12 cellular contexts compared by ENCODE assay signal in the genomic region with DNA sequence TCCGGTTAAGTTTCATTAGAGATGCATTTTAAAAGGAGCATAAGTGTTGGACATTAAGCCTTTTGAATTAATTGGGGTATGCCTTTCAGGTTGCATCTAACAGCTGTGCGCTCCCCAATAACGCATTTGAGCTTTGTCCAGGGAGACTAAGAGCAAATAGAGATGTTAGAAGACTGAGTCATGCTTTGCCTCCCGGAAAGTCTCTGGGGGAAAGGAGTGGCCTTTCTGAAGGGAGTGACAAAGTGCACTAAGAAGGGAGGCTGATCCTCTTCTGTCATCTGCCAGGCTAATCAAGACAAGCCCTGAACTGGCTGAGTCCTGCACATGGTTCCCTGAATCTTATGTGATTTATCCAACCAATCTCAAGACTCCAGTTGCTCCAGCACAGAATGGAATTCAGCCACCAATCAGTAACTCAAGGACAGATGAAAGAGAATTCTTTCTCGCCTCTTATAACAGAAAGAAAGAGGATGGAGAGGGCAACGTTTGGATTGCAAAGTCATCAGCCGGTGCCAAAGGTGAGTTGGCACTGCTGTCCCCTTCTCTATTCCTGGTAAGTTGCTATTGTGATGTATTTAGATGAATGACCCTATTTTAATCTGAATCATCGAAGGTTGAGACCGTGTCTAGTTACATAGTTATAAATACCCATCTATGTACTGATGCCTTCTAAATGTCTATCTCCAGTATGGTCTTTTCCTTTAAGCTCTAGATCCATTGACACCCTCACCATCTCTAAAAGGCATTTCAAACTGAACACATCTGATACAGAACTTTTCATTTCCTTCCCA. TPM values are rescaled to one million over a fixed set of nuclear protein-coding genes. Genes with fewer than 3 reads are reported as not detected.
DNase-seq lines count a peak whose midpoint lies in the region; ATAC-seq, FAIRE-seq and TF ChIP-seq lines count a peak whose summit lies in the region.
"Had no signal": no experiment of that assay in that cellular context is flagged by ENCODE, and none has a peak within 500 bp of the region (broad histone marks: within the 10 kb centered on the region; RNA-seq: fewer than 3 reads in every experiment).

No MANE protein-coding gene starts in this region.

- no peaks in the 10 kb centered on the region for H3K27me3 Mint-ChIP-seq in type B pancreatic cell

- peaks cover 46% of the 10 kb centered on the region for H3K36me3 ChIP-seq in mesodermal cell (ENCODE audit: control insufficient read depth, insufficient read depth, low read length)

- peak; percentile 51 for FAIRE-seq in D721Med (lab: Jason Lieb, UNC)

- TF ChIP-seq CTCF in D721Med (IDR thresholded peaks at IDR 0.05; ENCODE audit: insufficient read depth, missing control alignments) (no peak), coronary artery (IDR thresholded peaks at IDR 0.05) (no peak), type B pancreatic cell (conservative IDR thresholded peaks at IDR 0.05) (no peak)

- no peak overlapping the region for H3K4me3 Mint-ChIP-seq in type B pancreatic cell

- H3K9me3 Mint-ChIP-seq in type B pancreatic cell: no peaks in the 10 kb centered on the region
- H3K9me3 Mint-ChIP-seq in activated naive CD4-positive, alpha-beta T cell treated with anti-CD3 and anti-CD28 coated beads, Interleukin-2, amount 50 U/mL, for 72 hours: no peaks in the 10 kb centered on the region

- no peak overlapping the region for H3K27ac Mint-ChIP-seq in type B pancreatic cell
- no peak overlapping the region for H3K27ac Mint-ChIP-seq in activated naive CD4-positive, alpha-beta T cell treated with anti-CD3 and anti-CD28 coated beads, Interleukin-2, amount 50 U/mL, for 72 hours

- DNase-seq in D721Med (ENCODE audit: insufficient read length, low spot score) (peak; percentile 53), NCI-H226 (peak; percentile 12), dedifferentiated amniotic fluid mesenchymal stem cell (ENCODE audit: extremely low spot score) (peak; percentile 47), coronary artery (ENCODE audit: low spot score) (no peak), type B pancreatic cell (ENCODE audit: extremely low spot score, unreplicated experiment) (no peak), UCSD-AML1 (lab: John Stamatoyannopoulos, UW; ENCODE audit: unreplicated experiment) (no peak)
- no peak for DNase-seq in activated naive CD4-positive, alpha-beta T cell treated with anti-CD3 and anti-CD28 coated beads, Interleukin-2, amount 50 U/mL, for 72 hours (ENCODE audit: low spot score in 2 of 2)
- DNase-seq: midbrain; NCI-H146; stimulated activated CD4-positive, alpha-beta T cell treated with anti-CD3 and anti-CD28 coated beads, Interleukin-1b, Interleukin-23, amount 100 ng/mL, for 48 hours had no signal

- H3K4me3 ChIP-seq in mesodermal cell (ENCODE audit: extremely low read depth, insufficient read depth, low read length, poor library complexity, severe bottlenecking) (no peak overlapping the region), coronary artery (no peak overlapping the region)
- H3K4me3 ChIP-seq: SK-N-MC had no signal

- H3K9me3 ChIP-seq in mesodermal cell (ENCODE audit: control insufficient read depth, low read length): no peaks in the 10 kb centered on the region

- WGBS in mesodermal cell (ENCODE audit: insufficient coverage in 2 of 2), 2 experiments: 88 to 92% methylated on average over 8 of the region's 9 CpGs

- no peak for ATAC-seq in activated naive CD4-positive, alpha-beta T cell treated with anti-CD3 and anti-CD28 coated beads, Interleukin-2, amount 50 U/mL, for 72 hours

- H3K4me1 Mint-ChIP-seq in type B pancreatic cell (ENCODE audit: unreplicated experiment): peaks cover 4% of the 10 kb centered on the region

- H3K4me1 ChIP-seq in mesodermal cell (ENCODE audit: control insufficient read depth, insufficient read depth, low read length, poor library complexity, severe bottlenecking): peaks cover 15% of the 10 kb centered on the region

- H3K36me3 Mint-ChIP-seq in type B pancreatic cell: peaks cover 7% of the 10 kb centered on the region
- H3K36me3 Mint-ChIP-seq in activated naive CD4-positive, alpha-beta T cell treated with anti-CD3 and anti-CD28 coated beads, Interleukin-2, amount 50 U/mL, for 72 hours: no peaks in the 10 kb centered on the region

- peak overlapping the region; percentile 67 for H3K27ac ChIP-seq in mesodermal cell (ENCODE audit: low read depth, low read length, severe bottlenecking)
- no peak overlapping the region for H3K27ac ChIP-seq in coronary artery
- H3K27ac ChIP-seq: SK-N-MC had no signal

RNA-seq across cellular contexts. Expression of gene TTL, which starts 12.1 kb away (rescaled TPM):
- polyA plus RNA-seq in mesodermal cell (2013, experiment 1 of 2): 58.2 TPM
- 53.9 TPM for polyA plus RNA-seq in mesodermal cell (2013, experiment 2 of 2)
- total RNA-seq in type B pancreatic cell (ENCODE audit: low replicate concordance): 17.4 and 58.6 TPM in 2 replicates
- total RNA-seq in activated naive CD4-positive, alpha-beta T cell treated with anti-CD3 and anti-CD28 coated beads, Interleukin-2, amount 50 U/mL, for 72 hours: 10 to 100 TPM; 21.0 to 27.1 TPM

RNA-seq across cellular contexts. Expression of gene POLR1B, which starts 48.2 kb away (rescaled TPM):
- polyA plus RNA-seq in mesodermal cell (2013, experiment 1 of 2): 9.5 TPM
- polyA plus RNA-seq in mesodermal cell (2013, experiment 2 of 2): 9.5 TPM
- 29.3 and 39.9 TPM in 2 replicates for total RNA-seq in type B pancreatic cell (ENCODE audit: low replicate concordance)
- total RNA-seq in activated naive CD4-positive, alpha-beta T cell treated with anti-CD3 and anti-CD28 coated beads, Interleukin-2, amount 50 U/mL, for 72 hours: 10 to 100 TPM; 30.0 to 50.9 TPM

Comparison
In these comparisons a context has a peak if more than half of its experiments do, and no peak if none do; other contexts are left out.
1. DNase-seq: peak in D721Med (single experiment), NCI-H226 (single experiment) and dedifferentiated amniotic fluid mesenchymal stem cell (single experiment); none in coronary artery (single experiment), type B pancreatic cell (single experiment), UCSD-AML1 (single experiment) and activated naive CD4-positive, alpha-beta T cell treated with anti-CD3 and anti-CD28 coated beads, Interleukin-2, amount 50 U/mL, for 72 hours (0 of 2).